ENCODE assay signal across 12 cellular contexts in genomic region chr2:166373539-166373938, GRCh38.
"Had no signal": no experiment of that assay in that cellular context is flagged by ENCODE, and none has a peak within 500 bp of the region (broad histone marks: within the 10 kb centered on the region; RNA-seq: fewer than 3 reads in every experiment).

No MANE protein-coding gene starts in this region.

- H3K36me3 Mint-ChIP-seq: activated naive CD4-positive, alpha-beta T cell treated with anti-CD3 and anti-CD28 coated beads, Interleukin-2, amount 50 U/mL, for 24 hours; natural killer cell had no signal

- H3K4me3 ChIP-seq: ascending aorta, esophagus squamous epithelium, lung, thyroid gland had no signal

- H3K27ac Mint-ChIP-seq: natural killer cell; T-helper 1 cell treated with Interleukin-12 subunit alpha and Interleukin-12 subunit beta and Interleukin-4 antibody, amounts not matched to agents 30 μg/mL and 1 μg/mL, for 36 hours had no signal

- H3K9me3 Mint-ChIP-seq: activated naive CD4-positive, alpha-beta T cell treated with anti-CD3 and anti-CD28 coated beads, Interleukin-2, amount 50 U/mL, for 24 hours; T-helper 1 cell treated with Interleukin-12 subunit alpha and Interleukin-12 subunit beta and Interleukin-4 antibody, amounts not matched to agents 30 μg/mL and 1 μg/mL, for 36 hours had no signal

- H3K4me3 Mint-ChIP-seq: activated naive CD4-positive, alpha-beta T cell treated with anti-CD3 and anti-CD28 coated beads, Interleukin-2, amount 50 U/mL, for 24 hours; natural killer cell; T-helper 1 cell treated with Interleukin-12 subunit alpha and Interleukin-12 subunit beta and Interleukin-4 antibody, amounts not matched to agents 30 μg/mL and 1 μg/mL, for 36 hours had no signal

- H3K27ac ChIP-seq: ascending aorta, esophagus squamous epithelium, thyroid gland, VCaP had no signal

- H3K9me3 ChIP-seq: ascending aorta, esophagus squamous epithelium, thyroid gland had no signal

- H3K36me3 ChIP-seq: ascending aorta, esophagus squamous epithelium, thyroid gland had no signal

- DNase-seq: activated gamma-delta T cell; effector memory CD4-positive, alpha-beta T cell; esophagus squamous epithelium; natural killer cell; retina; stimulated activated naive CD4-positive, alpha-beta T cell treated with Interleukin-2 at 50 U/mL for 16 hours; thyroid gland had no signal

- H3K4me1 Mint-ChIP-seq: activated naive CD4-positive, alpha-beta T cell treated with anti-CD3 and anti-CD28 coated beads, Interleukin-2, amount 50 U/mL, for 24 hours had no signal

- ATAC-seq: natural killer cell had no signal

- H3K27me3 ChIP-seq: ascending aorta, thyroid gland had no signal
